8 cellular contexts compared by ENCODE assay signal in genomic region chr7:16421333-16422099, GRCh38. TPM values are rescaled to one million over a fixed set of nuclear protein-coding genes. Genes with fewer than 3 reads are reported as not detected.
DNase-seq lines count a peak whose midpoint lies in the region; ATAC-seq and TF ChIP-seq lines count a peak whose summit lies in the region.

Gene CRPPA, minus strand, starts transcription at chr7:16421538. Its CDS starts 216 bp downstream, at chr7:16421322.

- H3K27me3 Mint-ChIP-seq in glutamatergic neuron (ENCODE audit: unreplicated experiment) = peaks cover 5% of the 10 kb centered on the region

- H3K4me1 ChIP-seq in vagina = peaks cover 32% of the 10 kb centered on the region

- peak within 1 kb of the TSS; percentile 94 for H3K4me3 Mint-ChIP-seq in glutamatergic neuron (ENCODE audit: unreplicated experiment)

- H3K36me3 ChIP-seq in vagina = no peaks in the 10 kb centered on the region

- TF ChIP-seq CTCF in glutamatergic neuron (IDR thresholded peaks at IDR 0.05; ENCODE audit: partially characterized antibody, unreplicated experiment) (no peak), omental fat pad (IDR thresholded peaks at IDR 0.05) (no peak), vagina (IDR thresholded peaks at IDR 0.05) (no peak)

- DNase-seq in ACHN = peak; percentile 55
- peak; percentile 36 for DNase-seq in activated naive CD4-positive, alpha-beta T cell treated with anti-CD3 and anti-CD28 coated beads, Interleukin-2, amount 50 U/mL, for 16 hours
- DNase-seq in glutamatergic neuron = peak; percentile 77
- no peak for DNase-seq in omental fat pad (ENCODE audit: low spot score)
- DNase-seq in vagina (ENCODE audit: extremely low spot score in 2 of 2) = no peak

- H3K9me3 ChIP-seq in vagina = no peaks in the 10 kb centered on the region

- no peaks in the 10 kb centered on the region for H3K36me3 Mint-ChIP-seq in glutamatergic neuron (ENCODE audit: unreplicated experiment)

- no peaks in the 10 kb centered on the region for H3K27me3 ChIP-seq in vagina

- no peak for TF ChIP-seq POLR2A in vagina (IDR thresholded peaks at IDR 0.05)

- in situ Hi-C loops in ACHN (cut with HindIII; ENCODE audit: low pct_ligation_motif_present, low pct_unique_long_range_greater_than_20kb, low sequenced_read_pairs) = no loop called here

- peak within 1 kb of the TSS; percentile 99 for H3K27ac Mint-ChIP-seq in glutamatergic neuron (ENCODE audit: unreplicated experiment)

- peaks cover 6% of the 10 kb centered on the region for H3K9me3 Mint-ChIP-seq in glutamatergic neuron (ENCODE audit: unreplicated experiment)

- ATAC-seq in GM18873 (IDR thresholded peaks at IDR 0.05; ENCODE audit: low FRiP score, unreplicated experiment) (peak; percentile 36), HG03103 (IDR thresholded peaks at IDR 0.05; ENCODE audit: low read depth, unreplicated experiment) (peak; percentile 30), omental fat pad (ENCODE audit: low FRiP score) (peak; percentile 14)

- H3K4me1 Mint-ChIP-seq in glutamatergic neuron (ENCODE audit: low read depth, unreplicated experiment) = peaks cover 22% of the 10 kb centered on the region

- intact Hi-C loops in vagina (cut with DNase I) = no loop called here

- H3K27ac ChIP-seq in vagina = peak within 1 kb of the TSS; percentile 99

- H3K4me3 ChIP-seq in vagina = peak within 1 kb of the TSS; percentile 69 to 75

TF ChIP-seq in PFSK-1, 5 proteins besides CTCF, POLR2A, EP300 and RAD21:
- TF ChIP-seq SIN3A (IDR thresholded peaks at IDR 0.05; ENCODE audit: borderline replicate concordance, insufficient read depth, low read length) (no peak), REST (IDR thresholded peaks at IDR 0.05; ENCODE audit: insufficient read depth in 1 of 2, low read depth in 2 of 2, low read length in 2 of 2) (no peak), TAF1 (IDR thresholded peaks at IDR 0.05; ENCODE audit: borderline replicate concordance, insufficient read depth, low read length) (no peak), FOXP2 (optimal IDR thresholded peaks at IDR 0.05; ENCODE audit: borderline replicate concordance, extremely low read depth, extremely low read length, insufficient read depth) (peak; percentile 11), POLR2AphosphoS5 (IDR thresholded peaks at IDR 0.05; ENCODE audit: low read depth, low read length) (no peak)

RNA-seq across cellular contexts. Expression of gene CRPPA, which starts in this region (rescaled TPM):
- 0.43 TPM for polyA plus RNA-seq in PFSK-1 (2012; ENCODE audit: insufficient read length, low read depth)
- total RNA-seq in glutamatergic neuron (ENCODE audit: unreplicated experiment) (5.3 TPM), omental fat pad (1 to 10 TPM; 1.3 to 2.7 (median 2.0) TPM), vagina (1.2 TPM)

Comparison
In these comparisons a context has a peak if more than half of its experiments do, and no peak if none do; other contexts are left out.
1. DNase-seq: peak in ACHN (single experiment), activated naive CD4-positive, alpha-beta T cell treated with anti-CD3 and anti-CD28 coated beads, Interleukin-2, amount 50 U/mL, for 16 hours (single experiment) and glutamatergic neuron (single experiment); none in omental fat pad (single experiment) and vagina (0 of 2).
2. Peak in every context shown above with its lines, with median percentiles within 50 percentile points of each other: ATAC-seq.